8 cellular contexts compared by ENCODE assay signal in genomic region chr13:32791545-32792172, GRCh38.
DNase-seq lines count a peak whose midpoint lies in the region; ATAC-seq lines count a peak whose summit lies in the region.

No MANE protein-coding gene starts in this region.

- H3K4me1 Mint-ChIP-seq in T-helper 17 cell = peaks cover 21% of the 10 kb centered on the region
- peaks cover 69% of the 10 kb centered on the region for H3K4me1 Mint-ChIP-seq in stimulated activated naive CD8-positive, alpha-beta T cell treated with anti-CD3 and anti-CD28 coated beads, Interleukin-15, amount 100 ng/mL, for 72 hours

- peaks cover 9% of the 10 kb centered on the region for H3K36me3 Mint-ChIP-seq in T-helper 17 cell (ENCODE audit: low read depth)

- H3K27ac Mint-ChIP-seq in T-helper 17 cell = peak overlapping the region; percentile 81
- peak overlapping the region; percentile 84 to 90 for H3K27ac Mint-ChIP-seq in stimulated activated naive CD8-positive, alpha-beta T cell treated with anti-CD3 and anti-CD28 coated beads, Interleukin-15, amount 100 ng/mL, for 72 hours

- DNase-seq in stimulated activated CD4-positive, alpha-beta T cell treated with anti-CD3 and anti-CD28 coated beads, Interleukin-15, amount 100 ng/mL, for 24 hours = peak; percentile 44
- DNase-seq in stimulated activated CD4-positive, alpha-beta T cell treated with anti-CD3 and anti-CD28 coated beads, Interleukin-4, amount 100 ng/mL, for 4 hours = no peak
- no peak for DNase-seq in T-helper 17 cell
- DNase-seq in stimulated activated naive CD8-positive, alpha-beta T cell treated with anti-CD3 and anti-CD28 coated beads, Interleukin-15, amount 100 ng/mL, for 72 hours = peak; percentile 65 to 73
- DNase-seq in NCI-H128 (lab: John Stamatoyannopoulos, UW; ENCODE audit: unreplicated experiment) = no peak
- no peak for DNase-seq in globus pallidus (ENCODE audit: low spot score)
- no peak for DNase-seq in midbrain (lab: John Stamatoyannopoulos, UW)

- H3K4me3 Mint-ChIP-seq in T-helper 17 cell = peak overlapping the region; percentile 72
- peak overlapping the region; percentile 53 to 55 for H3K4me3 Mint-ChIP-seq in stimulated activated naive CD8-positive, alpha-beta T cell treated with anti-CD3 and anti-CD28 coated beads, Interleukin-15, amount 100 ng/mL, for 72 hours

- no peaks in the 10 kb centered on the region for H3K9me3 ChIP-seq in T-helper 17 cell (ENCODE audit: control insufficient read depth, low read length, poor library complexity, severe bottlenecking)

- peaks cover 11 to 18% of the 10 kb centered on the region in 2 donors for H3K9me3 Mint-ChIP-seq in stimulated activated naive CD8-positive, alpha-beta T cell treated with anti-CD3 and anti-CD28 coated beads, Interleukin-15, amount 100 ng/mL, for 72 hours

- H3K27me3 Mint-ChIP-seq in T-helper 17 cell = peaks cover 5% of the 10 kb centered on the region
- no peaks in the 10 kb centered on the region for H3K27me3 Mint-ChIP-seq in stimulated activated naive CD8-positive, alpha-beta T cell treated with anti-CD3 and anti-CD28 coated beads, Interleukin-15, amount 100 ng/mL, for 72 hours

- ATAC-seq in HG02852 (IDR thresholded peaks at IDR 0.05; ENCODE audit: unreplicated experiment) (peak; percentile 90), T-helper 17 cell (peak; percentile 77)
- ATAC-seq in stimulated activated naive CD8-positive, alpha-beta T cell treated with anti-CD3 and anti-CD28 coated beads, Interleukin-15, amount 100 ng/mL, for 72 hours = peak; percentile 97

Comparison
In these comparisons a context has a peak if more than half of its experiments do, and no peak if none do; other contexts are left out.
1. DNase-seq: peak in stimulated activated CD4-positive, alpha-beta T cell treated with anti-CD3 and anti-CD28 coated beads, Interleukin-15, amount 100 ng/mL, for 24 hours (single experiment) and stimulated activated naive CD8-positive, alpha-beta T cell treated with anti-CD3 and anti-CD28 coated beads, Interleukin-15, amount 100 ng/mL, for 72 hours (2 of 2); none in stimulated activated CD4-positive, alpha-beta T cell treated with anti-CD3 and anti-CD28 coated beads, Interleukin-4, amount 100 ng/mL, for 4 hours (0 of 2), T-helper 17 cell (0 of 3), NCI-H128 (single experiment), globus pallidus (single experiment) and midbrain (single experiment).
2. Peak in every context shown above with its lines, with median percentiles within 50 percentile points of each other: ATAC-seq.